ENCODE assay signal across 8 cellular contexts in genomic region chr20:63980806-63981728, GRCh38. TPM values are rescaled to one million over a fixed set of nuclear protein-coding genes. Genes with fewer than 3 reads are reported as not detected.
DNase-seq lines count a peak whose midpoint lies in the region; ATAC-seq, FAIRE-seq and TF ChIP-seq lines count a peak whose summit lies in the region.

PRPF6 (plus strand) TSS chr20:63981132; CDS start chr20:63981246, 114 bp downstream.

- FAIRE-seq in astrocyte (lab: Jason Lieb, UNC) = no peak

- no peaks in the 10 kb centered on the region for H3K9me3 ChIP-seq in astrocyte (ENCODE audit: insufficient read depth, low read depth, low read length)

- H3K4me3 ChIP-seq in astrocyte (ENCODE audit: insufficient read depth, low read depth, low read length) = peak within 1 kb of the TSS; percentile 99

- peaks cover 38% of the 10 kb centered on the region for H3K36me3 Mint-ChIP-seq in T-helper 2 cell treated with Interferon-gamma antibody and Interleukin-4, amounts not matched to agents 5 μg/mL and 100 μg/mL, for 36 hours (ENCODE audit: low read depth)
- peaks cover 7% of the 10 kb centered on the region for H3K36me3 Mint-ChIP-seq in astrocyte (ENCODE audit: low read depth, unreplicated experiment)

- H3K36me3 ChIP-seq in astrocyte (ENCODE audit: insufficient read depth, low read length) = peaks cover 19% of the 10 kb centered on the region

- peak within 1 kb of the TSS; percentile 97 for H3K27ac Mint-ChIP-seq in T-helper 2 cell treated with Interferon-gamma antibody and Interleukin-4, amounts not matched to agents 5 μg/mL and 100 μg/mL, for 36 hours
- peak within 1 kb of the TSS; percentile 89 for H3K27ac Mint-ChIP-seq in astrocyte (ENCODE audit: unreplicated experiment)

- H3K27me3 Mint-ChIP-seq in T-helper 2 cell treated with Interferon-gamma antibody and Interleukin-4, amounts not matched to agents 5 μg/mL and 100 μg/mL, for 36 hours (ENCODE audit: low read depth) = no peaks in the 10 kb centered on the region
- H3K27me3 Mint-ChIP-seq in astrocyte (ENCODE audit: low read depth, unreplicated experiment) = no peaks in the 10 kb centered on the region

- peak within 1 kb of the TSS; percentile 89 for H3K4me2 ChIP-seq in astrocyte (ENCODE audit: low read length)

- peaks cover 22% of the 10 kb centered on the region for H4K20me1 ChIP-seq in astrocyte (ENCODE audit: insufficient read depth, low read length)

- peak within 1 kb of the TSS; percentile 88 for H3K4me3 Mint-ChIP-seq in T-helper 2 cell treated with Interferon-gamma antibody and Interleukin-4, amounts not matched to agents 5 μg/mL and 100 μg/mL, for 36 hours
- H3K4me3 Mint-ChIP-seq in astrocyte (ENCODE audit: unreplicated experiment) = peak within 1 kb of the TSS; percentile 85

- H3K27me3 ChIP-seq in astrocyte (ENCODE audit: insufficient read depth, low read length) = no peaks in the 10 kb centered on the region

- H3K27ac ChIP-seq in astrocyte (ENCODE audit: low read depth, low read length) = peak within 1 kb of the TSS; percentile 76

- peaks cover 37% of the 10 kb centered on the region for H3K4me1 ChIP-seq in astrocyte (ENCODE audit: insufficient read depth, low read length)

- peak; percentile 58 for TF ChIP-seq CTCF in astrocyte (IDR thresholded peaks at IDR 0.05; ENCODE audit: insufficient read depth, low read depth, low read length)

- peak; percentile 50 for ATAC-seq in GM18498 (IDR thresholded peaks at IDR 0.05; ENCODE audit: unreplicated experiment)
- ATAC-seq in HG02943 (IDR thresholded peaks at IDR 0.05; ENCODE audit: low read depth, unreplicated experiment) = peak; percentile 66

- peaks cover 21% of the 10 kb centered on the region for H3K79me2 ChIP-seq in astrocyte (ENCODE audit: insufficient read depth, low read length)

- H3K4me1 Mint-ChIP-seq in T-helper 2 cell treated with Interferon-gamma antibody and Interleukin-4, amounts not matched to agents 5 μg/mL and 100 μg/mL, for 36 hours (ENCODE audit: low read depth) = peaks cover 52% of the 10 kb centered on the region
- peaks cover 31% of the 10 kb centered on the region for H3K4me1 Mint-ChIP-seq in astrocyte (ENCODE audit: low read depth, unreplicated experiment)

- no peaks in the 10 kb centered on the region for H3K9me3 Mint-ChIP-seq in T-helper 2 cell treated with Interferon-gamma antibody and Interleukin-4, amounts not matched to agents 5 μg/mL and 100 μg/mL, for 36 hours
- no peaks in the 10 kb centered on the region for H3K9me3 Mint-ChIP-seq in astrocyte (ENCODE audit: unreplicated experiment)

- peak within 1 kb of the TSS; percentile 92 for H3K9ac ChIP-seq in astrocyte (ENCODE audit: low read length)

- H2AFZ ChIP-seq in astrocyte (ENCODE audit: low read depth, low read length) = peak within 1 kb of the TSS; percentile 96

- peak; percentile 98 to 99 for DNase-seq in NCI-H1930 (lab: John Stamatoyannopoulos, UW)
- peak; percentile 94 for DNase-seq in T-helper 2 cell treated with Interferon-gamma antibody and Interleukin-4, amounts not matched to agents 5 μg/mL and 100 μg/mL, for 36 hours (ENCODE audit: low spot score)
- peak; percentile 84 for DNase-seq in astrocyte (ENCODE audit: low read depth)
- peak; percentile 98 for DNase-seq in hepatic stellate cell (ENCODE audit: low spot score)
- peak; percentile 85 for DNase-seq in renal cortical epithelial cell (ENCODE audit: low read depth)
- DNase-seq in cortex of kidney (lab: John Stamatoyannopoulos, UW) = no peak

RNA-seq across cellular contexts. Expression of gene PRPF6, which starts in this region (rescaled TPM):
- 52.3 and 52.6 TPM in 2 replicates for total RNA-seq in astrocyte
- 66.0 and 94.5 TPM in 2 replicates for total RNA-seq in renal cortical epithelial cell
